13 cellular contexts compared by ENCODE assay signal in genomic region chr3:193998628-193999027, GRCh38.
A peak's percentile ranks its signal among the peaks of the same experiment; 100 is the strongest.
DNase-seq lines count a peak whose midpoint lies in the region; ATAC-seq and TF ChIP-seq lines count a peak whose summit lies in the region.
"Had no signal": no experiment of that assay in that cellular context is flagged by ENCODE, and none has a peak within 500 bp of the region (broad histone marks: within the 10 kb centered on the region; RNA-seq: fewer than 3 reads in every experiment).

No MANE protein-coding gene starts in this region.

- intact Hi-C loops in psoas muscle (cut with DNase I): loop anchor here (1.0 to 5.0 kb wide), 6 partner anchors 126 to 324 kb away; partner anchors contain the start of gene HES1 (in 1 of the 2)

- H3K4me1 Mint-ChIP-seq in activated T-cell treated with anti-CD3 and anti-CD28 coated beads, Interleukin-2, amount 50 U/mL, for 24 hours (ENCODE audit: low read depth): peaks cover 5% of the 10 kb centered on the region

- peaks cover 59% of the 10 kb centered on the region for H3K4me1 ChIP-seq in BLaER1
- peaks cover 13 to 18% of the 10 kb centered on the region in 2 donors for H3K4me1 ChIP-seq in mucosa of rectum (ENCODE audit: control insufficient read depth in 2 of 2, insufficient read depth in 2 of 2, low read length in 2 of 2)
- H3K4me1 ChIP-seq in psoas muscle: peaks cover 52% of the 10 kb centered on the region

- no peaks in the 10 kb centered on the region for H3K36me3 Mint-ChIP-seq in activated T-cell treated with anti-CD3 and anti-CD28 coated beads, Interleukin-2, amount 50 U/mL, for 24 hours (ENCODE audit: low read depth)
- H3K36me3 Mint-ChIP-seq: CD4-positive, CD25-positive, alpha-beta regulatory T cell had no signal

- WGBS in psoas muscle, 3 donors: 87 to 94% (median 91%) methylated on average over 9 of the region's 9 CpGs

- H3K9ac ChIP-seq in BLaER1 (no peak overlapping the region), SK-N-MC (ENCODE audit: insufficient read length) (no peak overlapping the region), mucosa of rectum (ENCODE audit: low read depth in 1 of 2, low read length in 2 of 2) (no peak overlapping the region)

- H3K27ac ChIP-seq in BLaER1: no peak overlapping the region; the same call in 1 of the 2 replicates
- H3K27ac ChIP-seq in SK-N-MC: peak overlapping the region; percentile 70
- H3K27ac ChIP-seq in mucosa of rectum (ENCODE audit: low read depth in 2 of 2, low read length in 2 of 2): peak overlapping the region; percentile 27 to 59
- peak overlapping the region; percentile 84 for H3K27ac ChIP-seq in psoas muscle
- H3K27ac ChIP-seq: 22Rv1 had no signal

- ATAC-seq in psoas muscle: no peak
- ATAC-seq in HG02885 (IDR thresholded peaks at IDR 0.05; ENCODE audit: poor library complexity, unreplicated experiment): no peak
- ATAC-seq: GM23338, HepG2 had no signal

- no peaks in the 10 kb centered on the region for H3K27me3 ChIP-seq in BLaER1
- no peaks in the 10 kb centered on the region for H3K27me3 ChIP-seq in mucosa of rectum (ENCODE audit: control insufficient read depth in 2 of 2, insufficient read depth in 2 of 2, low read length in 2 of 2)
- no peaks in the 10 kb centered on the region for H3K27me3 ChIP-seq in psoas muscle (ENCODE audit: insufficient read depth in 3 of 3, low read length in 2 of 3)

- peak overlapping the region; percentile 88 for H3K4me2 ChIP-seq in BLaER1
- H3K4me2 ChIP-seq: GM23338 had no signal

- TF ChIP-seq CTCF in psoas muscle (IDR thresholded peaks at IDR 0.05): no peak

- H3K36me3 ChIP-seq in BLaER1: no peaks in the 10 kb centered on the region
- no peaks in the 10 kb centered on the region for H3K36me3 ChIP-seq in SK-N-MC (ENCODE audit: insufficient read depth, low read length)
- no peaks in the 10 kb centered on the region for H3K36me3 ChIP-seq in mucosa of rectum (ENCODE audit: control insufficient read depth in 2 of 2, insufficient read depth in 2 of 2, low read length in 2 of 2)
- H3K36me3 ChIP-seq in psoas muscle (ENCODE audit: insufficient read depth in 1 of 2, low read depth in 1 of 2): no peaks in the 10 kb centered on the region
- H3K36me3 ChIP-seq: HAP-1 had no signal

- H3K27ac Mint-ChIP-seq in activated T-cell treated with anti-CD3 and anti-CD28 coated beads, Interleukin-2, amount 50 U/mL, for 24 hours: no peak overlapping the region
- H3K27ac Mint-ChIP-seq: CD4-positive, CD25-positive, alpha-beta regulatory T cell; GM23338 had no signal

- no peaks in the 10 kb centered on the region for H3K9me3 Mint-ChIP-seq in activated T-cell treated with anti-CD3 and anti-CD28 coated beads, Interleukin-2, amount 50 U/mL, for 24 hours
- H3K9me3 Mint-ChIP-seq: CD4-positive, CD25-positive, alpha-beta regulatory T cell; GM23338 had no signal

- H3K27me3 Mint-ChIP-seq in activated T-cell treated with anti-CD3 and anti-CD28 coated beads, Interleukin-2, amount 50 U/mL, for 24 hours: peaks cover 31% of the 10 kb centered on the region

- H3K9me3 ChIP-seq in BLaER1: no peaks in the 10 kb centered on the region
- H3K9me3 ChIP-seq in SK-N-MC (ENCODE audit: low read depth, low read length): no peaks in the 10 kb centered on the region
- H3K9me3 ChIP-seq in mucosa of rectum (ENCODE audit: control insufficient read depth in 2 of 2, low read length in 2 of 2): no peaks in the 10 kb centered on the region
- no peaks in the 10 kb centered on the region for H3K9me3 ChIP-seq in psoas muscle
- H3K9me3 ChIP-seq: HAP-1 had no signal

- H4K20me1 ChIP-seq in BLaER1: no peaks in the 10 kb centered on the region

- H3K4me3 ChIP-seq in BLaER1 (no peak overlapping the region), SK-N-MC (peak overlapping the region; percentile 53; the same call in 1 of the 2 replicates), mucosa of rectum (ENCODE audit: low read length in 2 of 2) (no peak overlapping the region), psoas muscle (no peak overlapping the region)
- H3K4me3 ChIP-seq: GM23338, HAP-1 had no signal

- no peak overlapping the region for H3K4me3 Mint-ChIP-seq in activated T-cell treated with anti-CD3 and anti-CD28 coated beads, Interleukin-2, amount 50 U/mL, for 24 hours
- H3K4me3 Mint-ChIP-seq: CD4-positive, CD25-positive, alpha-beta regulatory T cell; GM23338 had no signal

- no peak for DNase-seq in SK-N-MC (ENCODE audit: low read depth, low spot score)
- no peak for DNase-seq in psoas muscle
- no peak for DNase-seq in activated effector memory CD4-positive, alpha-beta T cell treated with anti-CD3 and anti-CD28 coated beads, Interleukin-2, amount 50 U/mL, for 16 hours
- DNase-seq in NCI-H1105 treated with DMSO at 0.1 percent for 48 hours (lab: John Stamatoyannopoulos, UW): no peak
- DNase-seq in activated T-cell treated with anti-CD3 and anti-CD28 coated beads, Interleukin-2, amount 50 U/mL, for 24 hours: no peak
- DNase-seq: CD4-positive, CD25-positive, alpha-beta regulatory T cell had no signal
